Comparison of ENCODE assay signal across 8 cellular contexts in the genomic region with DNA sequence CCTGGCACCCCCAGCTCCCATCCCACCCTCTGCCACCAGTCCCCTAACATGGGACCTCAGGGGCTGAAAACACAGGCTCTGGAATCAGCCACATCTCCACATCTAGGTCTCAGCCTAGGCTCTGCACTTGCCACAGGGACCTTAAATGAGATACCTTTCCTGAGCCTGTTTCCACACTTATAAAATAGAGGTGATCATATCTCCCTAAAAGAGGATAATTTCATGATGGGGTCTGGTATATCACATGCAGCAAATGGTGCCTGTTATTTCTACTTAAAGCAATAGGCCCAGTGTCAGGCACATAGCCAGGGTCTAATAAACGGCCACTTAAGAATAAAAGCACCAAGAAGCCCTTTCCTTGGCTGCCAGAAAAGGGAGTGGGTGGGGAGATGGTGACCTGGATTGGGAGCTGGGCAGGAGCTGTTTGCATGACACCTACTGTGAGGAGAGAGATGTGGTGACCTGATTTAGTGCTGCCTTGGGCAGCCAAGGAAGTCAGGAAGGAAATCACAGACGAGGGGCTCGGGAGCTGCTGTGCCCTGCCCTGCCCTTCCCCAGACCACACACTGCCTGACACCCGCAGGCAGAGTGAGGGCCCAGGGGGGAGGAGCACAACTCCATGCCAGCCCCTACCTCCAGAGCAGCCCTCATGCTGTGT.
A peak's percentile ranks its signal among the peaks of the same experiment; 100 is the strongest.
DNase-seq lines count a peak whose midpoint lies in the region; ATAC-seq and TF ChIP-seq lines count a peak whose summit lies in the region.

No MANE protein-coding gene starts in this region.

- peaks cover 68 to 83% (median 73%) of the 10 kb centered on the region in 3 donors for H3K4me1 Mint-ChIP-seq in CD8-positive, alpha-beta memory T cell
- peaks cover 29 to 84% (median 78%) of the 10 kb centered on the region in 4 donors for H3K4me1 Mint-ChIP-seq in naive thymus-derived CD8-positive, alpha-beta T cell

- no peak for TF ChIP-seq CTCF in breast epithelium (IDR thresholded peaks at IDR 0.05)

- no peaks in the 10 kb centered on the region for H3K9me3 ChIP-seq in CD8-positive, alpha-beta memory T cell (ENCODE audit: low read length)
- no peaks in the 10 kb centered on the region for H3K9me3 ChIP-seq in MG63
- no peaks in the 10 kb centered on the region for H3K9me3 ChIP-seq in breast epithelium

- H3K4me3 Mint-ChIP-seq in CD8-positive, alpha-beta memory T cell = peak overlapping the region; percentile 46 to 95 (median 72)
- H3K4me3 Mint-ChIP-seq in naive thymus-derived CD8-positive, alpha-beta T cell = peak overlapping the region; percentile 55 to 91 (median 65)

- TF ChIP-seq POLR2A in breast epithelium (IDR thresholded peaks at IDR 0.05) = no peak

- peaks cover 56% of the 10 kb centered on the region for H3K4me1 ChIP-seq in CD8-positive, alpha-beta memory T cell (ENCODE audit: insufficient read depth, low read length)
- peaks cover 11 to 22% of the 10 kb centered on the region in 2 donors for H3K4me1 ChIP-seq in breast epithelium

- peak overlapping the region; percentile 95 to 99 (median 97) for H3K27ac Mint-ChIP-seq in CD8-positive, alpha-beta memory T cell
- peak overlapping the region; percentile 48 to 99 (median 95) for H3K27ac Mint-ChIP-seq in naive thymus-derived CD8-positive, alpha-beta T cell

- H3K27me3 Mint-ChIP-seq in CD8-positive, alpha-beta memory T cell = no peaks in the 10 kb centered on the region
- H3K27me3 Mint-ChIP-seq in naive thymus-derived CD8-positive, alpha-beta T cell = no peaks in the 10 kb centered on the region

- peak overlapping the region; percentile 50 for H3K4me3 ChIP-seq in CD8-positive, alpha-beta memory T cell (ENCODE audit: low read length)
- H3K4me3 ChIP-seq in MG63 (no peak overlapping the region), breast epithelium (peak overlapping the region in 1 of 3 donors; percentile 74)

- no peaks in the 10 kb centered on the region for H3K36me3 ChIP-seq in CD8-positive, alpha-beta memory T cell (ENCODE audit: insufficient read depth, low read length)
- H3K36me3 ChIP-seq in MG63 (no peaks in the 10 kb centered on the region), breast epithelium (no peaks in the 10 kb centered on the region)

- peaks cover 0 to 1% (median 0%) of the 10 kb centered on the region in 3 donors for H3K36me3 Mint-ChIP-seq in CD8-positive, alpha-beta memory T cell
- no peaks in the 10 kb centered on the region for H3K36me3 Mint-ChIP-seq in naive thymus-derived CD8-positive, alpha-beta T cell

- H3K27me3 ChIP-seq in CD8-positive, alpha-beta memory T cell (ENCODE audit: insufficient read depth, low read length, poor library complexity, severe bottlenecking) = no peaks in the 10 kb centered on the region
- no peaks in the 10 kb centered on the region for H3K27me3 ChIP-seq in MG63
- H3K27me3 ChIP-seq in breast epithelium = no peaks in the 10 kb centered on the region

- no peak for ATAC-seq in naive thymus-derived CD8-positive, alpha-beta T cell
- no peak for ATAC-seq in HG03457 (IDR thresholded peaks at IDR 0.05; ENCODE audit: unreplicated experiment)
- ATAC-seq in HG03280 (IDR thresholded peaks at IDR 0.05; ENCODE audit: unreplicated experiment) = no peak

- H3K9me3 Mint-ChIP-seq in CD8-positive, alpha-beta memory T cell = no peaks in the 10 kb centered on the region
- no peaks in the 10 kb centered on the region for H3K9me3 Mint-ChIP-seq in naive thymus-derived CD8-positive, alpha-beta T cell

- peak in 3 of 5 donors; percentile 17 to 53 (median 48) for DNase-seq in CD8-positive, alpha-beta memory T cell
- DNase-seq in MG63 = peak; percentile 9
- no peak for DNase-seq in breast epithelium (ENCODE audit: low spot score in 2 of 2)
- peak in 1 of 10 donors; percentile 7 for DNase-seq in naive thymus-derived CD8-positive, alpha-beta T cell
- DNase-seq in activated CD4-positive, CD25-positive, alpha-beta regulatory T cell treated with anti-CD3 and anti-CD28 coated beads, Interleukin-2, amount 50 U/mL, for 72 hours = no peak
- no peak for DNase-seq in SW480 (ENCODE audit: low spot score)

- CTCF ChIA-PET in CD8-positive, alpha-beta memory T cell (lab: Charles Lee) = interaction anchor here (1.0 to 2.3 kb wide), 6 partner anchors 9 to 96 kb away, joined by 3 to 11 read pairs (median 5); no protein-coding TSS in a partner anchor

- H3K27ac ChIP-seq in CD8-positive, alpha-beta memory T cell (ENCODE audit: low read depth, low read length) = peak overlapping the region; percentile 94
- peak overlapping the region; percentile 87 to 98 for H3K27ac ChIP-seq in breast epithelium

- POLR2A ChIA-PET in CD8-positive, alpha-beta memory T cell (lab: Charles Lee) = interaction anchor here (1.3 kb wide), 1 partner anchor 71 kb away, joined by 6 read pairs; a partner anchor contains a TSS
- POLR2A ChIA-PET in naive thymus-derived CD8-positive, alpha-beta T cell (lab: Charles Lee) = interaction anchor here (0.9 to 2.8 kb wide), 12 partner anchors 10 to 87 kb away, joined by 3 to 46 read pairs (median 4); a partner anchor contains a TSS

- intact Hi-C loops in breast epithelium (cut with DNase I; ENCODE audit: low total_unique reads) = no loop called here

Comparison
In these comparisons a context has a peak if more than half of its experiments do, and no peak if none do; other contexts are left out.
1. DNase-seq: peak in CD8-positive, alpha-beta memory T cell (3 of 5) and MG63 (single experiment); none in breast epithelium (0 of 2), activated CD4-positive, CD25-positive, alpha-beta regulatory T cell treated with anti-CD3 and anti-CD28 coated beads, Interleukin-2, amount 50 U/mL, for 72 hours (single experiment) and SW480 (single experiment).